Comparison of ENCODE assay signal across 14 cellular contexts in genomic region chr14:69763761-69764510, GRCh38. TPM values are rescaled to one million over a fixed set of nuclear protein-coding genes. Genes with fewer than 3 reads are reported as not detected.
A peak's percentile ranks its signal among the peaks of the same experiment; 100 is the strongest.
DNase-seq lines count a peak whose midpoint lies in the region; ATAC-seq and TF ChIP-seq lines count a peak whose summit lies in the region.
"Had no signal": no experiment of that assay in that cellular context is flagged by ENCODE, and none has a peak within 500 bp of the region (broad histone marks: within the 10 kb centered on the region; RNA-seq: fewer than 3 reads in every experiment).

No MANE protein-coding gene starts in this region.

- ATAC-seq in activated naive CD8-positive, alpha-beta T cell treated with anti-CD3 and anti-CD28 coated beads, Interleukin-2, amount 10 ng/mL, durations not matched to agents 7 days and 5 days (ENCODE audit: low read depth), result no peak
- no peak for ATAC-seq in GM19395 (IDR thresholded peaks at IDR 0.05; ENCODE audit: unreplicated experiment)

- no peaks in the 10 kb centered on the region for H3K27me3 Mint-ChIP-seq in activated naive CD8-positive, alpha-beta T cell treated with anti-CD3 and anti-CD28 coated beads, Interleukin-2, amount 10 ng/mL, durations not matched to agents 7 days and 5 days
- H3K27me3 Mint-ChIP-seq in nephron progenitor cell (ENCODE audit: low read depth, poor library complexity), result peaks cover 6% of the 10 kb centered on the region

- peak overlapping the region; percentile 32 for H3K27ac Mint-ChIP-seq in activated naive CD8-positive, alpha-beta T cell treated with anti-CD3 and anti-CD28 coated beads, Interleukin-2, amount 10 ng/mL, durations not matched to agents 7 days and 5 days
- no peak overlapping the region for H3K27ac Mint-ChIP-seq in nephron progenitor cell

- no peak overlapping the region for H3K4me3 Mint-ChIP-seq in activated naive CD8-positive, alpha-beta T cell treated with anti-CD3 and anti-CD28 coated beads, Interleukin-2, amount 10 ng/mL, durations not matched to agents 7 days and 5 days
- peak overlapping the region; percentile 3 for H3K4me3 Mint-ChIP-seq in nephron progenitor cell

- H3K4me1 ChIP-seq in thyroid gland, result peaks cover 9% of the 10 kb centered on the region in 2 donors

- peak; percentile 56 for DNase-seq in ELR (ENCODE audit: low read depth)
- peak; percentile 92 for DNase-seq in MV-4-11 (lab: John Stamatoyannopoulos, UW)
- DNase-seq in activated naive CD8-positive, alpha-beta T cell treated with anti-CD3 and anti-CD28 coated beads, Interleukin-2, amount 10 ng/mL, durations not matched to agents 7 days and 5 days, result no peak
- no peak for DNase-seq in nephron progenitor cell
- no peak for DNase-seq in RPMI8226
- no peak for DNase-seq in NCI-H774 (lab: John Stamatoyannopoulos, UW)
- DNase-seq in thyroid gland, result no peak
- DNase-seq: effector CD8-positive, alpha-beta T cell; NCI-H1105 treated with DMSO at 0.1 percent for 48 hours; NCI-H510A treated with DMSO at 0.1 percent for 48 hours; occipital lobe; SHP77 treated with DMSO at 0.1 percent for 48 hours had no signal

- no peaks in the 10 kb centered on the region for H3K9me3 ChIP-seq in thyroid gland

- 84 to 89% methylated on average over 6 of the region's 6 CpGs for WGBS in thyroid gland, 2 donors

- H3K4me3 ChIP-seq in thyroid gland (replicated peaks in 1 of 3), result no peak overlapping the region

- H3K36me3 Mint-ChIP-seq in activated naive CD8-positive, alpha-beta T cell treated with anti-CD3 and anti-CD28 coated beads, Interleukin-2, amount 10 ng/mL, durations not matched to agents 7 days and 5 days, result peaks cover 17% of the 10 kb centered on the region
- peaks cover 25% of the 10 kb centered on the region for H3K36me3 Mint-ChIP-seq in nephron progenitor cell (ENCODE audit: low read depth)

- TF ChIP-seq CTCF in nephron progenitor cell (IDR thresholded peaks at IDR 0.05), result no peak
- no peak for TF ChIP-seq CTCF in thyroid gland (IDR thresholded peaks at IDR 0.05)

- POLR2A ChIA-PET in activated naive CD8-positive, alpha-beta T cell treated with anti-CD3 and anti-CD28 coated beads, Interleukin-2, amount 10 ng/mL, durations not matched to agents 7 days and 5 days (lab: Charles Lee), result no interaction called here

- peaks cover 7 to 10% of the 10 kb centered on the region in 2 donors for H3K36me3 ChIP-seq in thyroid gland

- intact Hi-C loops in thyroid gland (cut with DNase I), result loop anchor here (10.0 kb wide), 1 partner anchor 369 kb away; the partner anchor contains the start of genes ERH and SLC39A9

- no peaks in the 10 kb centered on the region for H3K27me3 ChIP-seq in thyroid gland

- no peak for TF ChIP-seq POLR2A in thyroid gland (IDR thresholded peaks at IDR 0.05)

- H3K4me1 Mint-ChIP-seq in activated naive CD8-positive, alpha-beta T cell treated with anti-CD3 and anti-CD28 coated beads, Interleukin-2, amount 10 ng/mL, durations not matched to agents 7 days and 5 days, result peaks cover 42% of the 10 kb centered on the region
- H3K4me1 Mint-ChIP-seq in nephron progenitor cell, result peaks cover 27% of the 10 kb centered on the region

- H3K27ac ChIP-seq in thyroid gland, result no peak overlapping the region

- H3K9me3 Mint-ChIP-seq in activated naive CD8-positive, alpha-beta T cell treated with anti-CD3 and anti-CD28 coated beads, Interleukin-2, amount 10 ng/mL, durations not matched to agents 7 days and 5 days, result peaks cover 5% of the 10 kb centered on the region
- H3K9me3 Mint-ChIP-seq in nephron progenitor cell, result peaks cover 17% of the 10 kb centered on the region

RNA-seq across cellular contexts. Expression of gene SRSF5, which starts 3.0 kb away (rescaled TPM):
- 100 to 1,000 TPM; 565 to 587 TPM for total RNA-seq in activated naive CD8-positive, alpha-beta T cell treated with anti-CD3 and anti-CD28 coated beads, Interleukin-2, amount 10 ng/mL, durations not matched to agents 7 days and 5 days
- total RNA-seq in thyroid gland, result 100 to 1,000 TPM; 326 to 969 (median 539) TPM

RNA-seq across cellular contexts. Expression of gene SLC10A1, which starts 33.1 kb away (rescaled TPM):
- total RNA-seq in activated naive CD8-positive, alpha-beta T cell treated with anti-CD3 and anti-CD28 coated beads, Interleukin-2, amount 10 ng/mL, durations not matched to agents 7 days and 5 days, result not detected
- not detected for total RNA-seq in thyroid gland
- total RNA-seq: lower leg skin, occipital lobe had no signal

Comparison
In these comparisons a context has a peak if more than half of its experiments do, and no peak if none do; other contexts are left out.
1. DNase-seq: peak in ELR (single experiment) and MV-4-11 (single experiment); none in activated naive CD8-positive, alpha-beta T cell treated with anti-CD3 and anti-CD28 coated beads, Interleukin-2, amount 10 ng/mL, durations not matched to agents 7 days and 5 days (single experiment), nephron progenitor cell (single experiment), RPMI8226 (single experiment), NCI-H774 (single experiment) and thyroid gland (0 of 2).